Comparison of ENCODE assay signal across 2 cellular contexts in genomic region chr5:154470172-154470571, GRCh38.
A peak's percentile ranks its signal among the peaks of the same experiment; 100 is the strongest.
TF ChIP-seq lines count a peak whose summit lies in the region.

No MANE protein-coding gene starts in this region.

TF ChIP-seq in A549, 52 proteins besides CTCF, POLR2A, EP300 and RAD21 (continued from another document):
- TF ChIP-seq, protein P1, sequence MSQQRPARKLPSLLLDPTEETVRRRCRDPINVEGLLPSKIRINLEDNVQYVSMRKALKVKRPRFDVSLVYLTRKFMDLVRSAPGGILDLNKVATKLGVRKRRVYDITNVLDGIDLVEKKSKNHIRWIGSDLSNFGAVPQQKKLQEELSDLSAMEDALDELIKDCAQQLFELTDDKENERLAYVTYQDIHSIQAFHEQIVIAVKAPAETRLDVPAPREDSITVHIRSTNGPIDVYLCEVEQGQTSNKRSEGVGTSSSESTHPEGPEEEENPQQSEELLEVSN (IDR thresholded peaks at IDR 0.05; ENCODE audit: borderline replicate concordance, low read depth) = no peak
- no peak for TF ChIP-seq RARB (CRISPR knock-in tag; IDR thresholded peaks at IDR 0.05)
- no peak for TF ChIP-seq EHMT2 (IDR thresholded peaks at IDR 0.05; ENCODE audit: low read depth)
- TF ChIP-seq POLR2AphosphoS2 (conservative IDR thresholded peaks at IDR 0.05; ENCODE audit: low read length) = no peak
- no peak for TF ChIP-seq ZFP36 (IDR thresholded peaks at IDR 0.05; ENCODE audit: borderline replicate concordance, partially characterized antibody)
- TF ChIP-seq, protein P2, sequence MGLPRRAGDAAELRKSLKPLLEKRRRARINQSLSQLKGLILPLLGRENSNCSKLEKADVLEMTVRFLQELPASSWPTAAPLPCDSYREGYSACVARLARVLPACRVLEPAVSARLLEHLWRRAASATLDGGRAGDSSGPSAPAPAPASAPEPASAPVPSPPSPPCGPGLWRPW (IDR thresholded peaks at IDR 0.05) = no peak
- TF ChIP-seq REST (IDR thresholded peaks at IDR 0.05) = no peak
- no peak for TF ChIP-seq CBX8 (IDR thresholded peaks at IDR 0.05)
- TF ChIP-seq RFX5 (IDR thresholded peaks at IDR 0.05) = no peak

TF ChIP-seq in K562, 482 proteins besides CTCF, POLR2A, EP300 and RAD21 (continued from another document):
- TF ChIP-seq, protein P3, sequence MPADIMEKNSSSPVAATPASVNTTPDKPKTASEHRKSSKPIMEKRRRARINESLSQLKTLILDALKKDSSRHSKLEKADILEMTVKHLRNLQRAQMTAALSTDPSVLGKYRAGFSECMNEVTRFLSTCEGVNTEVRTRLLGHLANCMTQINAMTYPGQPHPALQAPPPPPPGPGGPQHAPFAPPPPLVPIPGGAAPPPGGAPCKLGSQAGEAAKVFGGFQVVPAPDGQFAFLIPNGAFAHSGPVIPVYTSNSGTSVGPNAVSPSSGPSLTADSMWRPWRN (IDR thresholded peaks at IDR 0.05; ENCODE audit: low read depth) = no peak
- TF ChIP-seq CBFA2T3 (IDR thresholded peaks at IDR 0.05) (peak; percentile 17; the same call in 1 of the 2 replicates), KDM1A (IDR thresholded peaks at IDR 0.05) (peak in 1 of 2 experiments; percentile 19; a peak in 1 of 4 replicates), U2AF1 (optimal IDR thresholded peaks at IDR 0.05; ENCODE audit: low read depth, low read length) (no peak), CREB5 (CRISPR knock-in tag; IDR thresholded peaks at IDR 0.05) (no peak), HDAC8 (tag; IDR thresholded peaks at IDR 0.05) (no peak), RCOR1 (IDR thresholded peaks at IDR 0.05; ENCODE audit: borderline replicate concordance in 1 of 2, low read depth in 2 of 2, low read length in 2 of 2) (peak in 1 of 2 experiments; percentile 71; a peak in 1 of 4 replicates), ZFX (CRISPR knock-in tag; IDR thresholded peaks at IDR 0.05) (no peak)
